ENCODE assay signal across 1 cellular context in genomic region chrX:68831405-68832100, GRCh38.
TF ChIP-seq lines count a peak whose summit lies in the region.

No MANE protein-coding gene starts in this region.

TF ChIP-seq in SK-N-SH, 30 proteins besides CTCF, POLR2A, EP300 and RAD21 (continued from another document):
- TF ChIP-seq REST (IDR thresholded peaks at IDR 0.05; ENCODE audit: low read depth, low read length) (no peak), FOSL2 (IDR thresholded peaks at IDR 0.05; ENCODE audit: borderline replicate concordance, low read depth) (no peak), RXRA (IDR thresholded peaks at IDR 0.05; ENCODE audit: borderline replicate concordance, low read depth) (no peak), POLR2AphosphoS5 (IDR thresholded peaks at IDR 0.05; ENCODE audit: low read depth, low read length) (no peak), FOXM1 (IDR thresholded peaks at IDR 0.05; ENCODE audit: low read depth) (no peak), NFIC (IDR thresholded peaks at IDR 0.05; ENCODE audit: borderline replicate concordance) (no peak), MEF2A (IDR thresholded peaks at IDR 0.05; ENCODE audit: borderline replicate concordance, low read depth) (no peak), JUND (IDR thresholded peaks at IDR 0.05) (no peak), YY1 (IDR thresholded peaks at IDR 0.05; ENCODE audit: low read depth) (no peak), ELF1 (IDR thresholded peaks at IDR 0.05) (no peak)
TF ChIP-seq in SK-N-SH: peak in this region for 0.
